Comparison of ENCODE assay signal across 38 cellular contexts in the genomic region with DNA sequence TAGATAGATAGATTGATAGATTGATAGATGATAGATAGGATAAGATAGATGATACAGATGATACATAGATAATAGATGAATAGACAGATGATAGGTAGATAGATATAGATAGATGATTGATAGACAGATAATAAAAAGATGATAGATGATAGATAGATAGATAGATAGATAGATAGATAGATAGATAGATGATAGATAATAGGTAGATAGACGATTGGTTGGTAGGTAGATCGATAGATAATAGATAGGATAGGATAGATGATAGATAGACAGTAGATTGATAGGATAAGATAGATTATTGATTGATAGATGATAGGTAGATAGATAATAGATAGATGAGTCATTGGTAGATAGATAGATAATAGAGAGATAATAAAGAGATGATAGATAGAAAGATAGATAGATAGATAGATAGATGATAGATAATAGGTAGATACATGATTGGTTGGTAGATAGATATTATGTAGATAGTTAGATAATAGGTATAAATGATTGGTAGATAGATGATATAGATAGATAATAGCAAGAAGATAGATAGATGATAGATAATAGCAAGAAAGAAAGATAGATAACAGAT.
"Had no signal": no experiment of that assay in that cellular context is flagged by ENCODE, and none has a peak within 500 bp of the region (broad histone marks: within the 10 kb centered on the region; RNA-seq: fewer than 3 reads in every experiment).

No MANE protein-coding gene starts in this region.

- FAIRE-seq: bronchial epithelial cell, TTC549 had no signal

- ATAC-seq: activated CD8-positive, alpha-beta memory T cell treated with anti-CD3 and anti-CD28 coated beads, Interleukin-2, amount 10 ng/mL, durations not matched to agents 7 days and 5 days; activated CD8-positive, alpha-beta T cell treated with anti-CD3 and anti-CD28 coated beads, Interleukin-2, amount 10 ng/mL, durations not matched to agents 7 days and 5 days; activated naive CD8-positive, alpha-beta T cell treated with anti-CD3 and anti-CD28 coated beads, Interleukin-2, amount 50 U/mL, for 24 hours had no signal

- H3K27me3 ChIP-seq: ascending aorta, cardiac muscle cell had no signal

- H3K9me3 Mint-ChIP-seq: activated CD4-positive, alpha-beta memory T cell treated with anti-CD3 and anti-CD28 coated beads, Interleukin-2, amount 10 ng/mL, durations not matched to agents 7 days and 5 days; activated CD4-positive, alpha-beta T cell treated with anti-CD3 and anti-CD28 coated beads, Interleukin-2, amount 10 ng/mL, durations not matched to agents 24 days and 14 days; activated naive CD4-positive, alpha-beta T cell treated with anti-CD3 and anti-CD28 coated beads, Interleukin-2, amount 10 ng/mL, durations not matched to agents 7 days and 5 days; activated naive CD4-positive, alpha-beta T cell treated with anti-CD3 and anti-CD28 coated beads, Interleukin-2, amount 50 U/mL, for 24 hours; activated naive CD8-positive, alpha-beta T cell treated with anti-CD3 and anti-CD28 coated beads, Interleukin-2, amount 10 ng/mL, durations not matched to agents 7 days and 5 days; activated naive CD8-positive, alpha-beta T cell treated with anti-CD3 and anti-CD28 coated beads, Interleukin-2, amount 50 U/mL, for 24 hours; activated T-cell treated with anti-CD3 and anti-CD28 coated beads, Interleukin-2, amount 50 U/mL, for 24 hours; activated T-helper 2 cell treated with anti-CD3 and anti-CD28 coated beads, Interferon-gamma antibody, Interleukin-2, Interleukin-4, amounts not matched to agents 10 μg/mL and 5 μg/mL and 100 μg/mL, durations not matched to agents 14 hours and 24 hours and 36 hours; central memory CD8-positive, alpha-beta T cell; T-helper 1 cell treated with Interleukin-12 subunit alpha and Interleukin-12 subunit beta and Interleukin-4 antibody, amounts not matched to agents 30 μg/mL and 1 μg/mL, for 36 hours; T-helper 2 cell treated with Interferon-gamma antibody and Interleukin-4, amounts not matched to agents 5 μg/mL and 100 μg/mL, for 36 hours had no signal

- H3K27ac Mint-ChIP-seq: activated B cell treated with CpG ODN at 0.5 μM for 24 hours; activated CD4-positive, alpha-beta memory T cell treated with anti-CD3 and anti-CD28 coated beads, Interleukin-2, amount 10 ng/mL, durations not matched to agents 7 days and 5 days; activated CD4-positive, alpha-beta T cell treated with anti-CD3 and anti-CD28 coated beads, Interleukin-2, amount 10 ng/mL, durations not matched to agents 24 days and 14 days; activated CD8-positive, alpha-beta memory T cell treated with anti-CD3 and anti-CD28 coated beads, Interleukin-2, amount 10 ng/mL, durations not matched to agents 7 days and 5 days; activated CD8-positive, alpha-beta T cell treated with anti-CD3 and anti-CD28 coated beads, Interleukin-2, amount 10 ng/mL, durations not matched to agents 7 days and 5 days; activated naive CD4-positive, alpha-beta T cell treated with anti-CD3 and anti-CD28 coated beads, Interleukin-2, amount 10 ng/mL, durations not matched to agents 7 days and 5 days; activated naive CD4-positive, alpha-beta T cell treated with anti-CD3 and anti-CD28 coated beads, Interleukin-2, amount 50 U/mL, for 24 hours; activated naive CD8-positive, alpha-beta T cell; activated naive CD8-positive, alpha-beta T cell treated with anti-CD3 and anti-CD28 coated beads, Interleukin-2, amount 10 ng/mL, durations not matched to agents 7 days and 5 days; activated naive CD8-positive, alpha-beta T cell treated with anti-CD3 and anti-CD28 coated beads, Interleukin-2, amount 50 U/mL, for 24 hours; activated T-cell treated with anti-CD3 and anti-CD28 coated beads, Interleukin-2, amount 50 U/mL, for 24 hours; activated T-helper 2 cell treated with anti-CD3 and anti-CD28 coated beads, Interferon-gamma antibody, Interleukin-2, Interleukin-4, amounts not matched to agents 10 μg/mL and 5 μg/mL and 100 μg/mL, durations not matched to agents 14 hours and 24 hours and 36 hours; brain; T-helper 1 cell treated with Interleukin-12 subunit alpha and Interleukin-12 subunit beta and Interleukin-4 antibody, amounts not matched to agents 30 μg/mL and 1 μg/mL, for 36 hours; T-helper 2 cell treated with Interferon-gamma antibody and Interleukin-4, amounts not matched to agents 5 μg/mL and 100 μg/mL, for 36 hours had no signal

- H3K4me1 Mint-ChIP-seq: activated B cell treated with CpG ODN at 0.5 μM for 24 hours; activated CD4-positive, alpha-beta memory T cell treated with anti-CD3 and anti-CD28 coated beads, Interleukin-2, amount 10 ng/mL, durations not matched to agents 7 days and 5 days; activated CD4-positive, alpha-beta T cell treated with anti-CD3 and anti-CD28 coated beads, Interleukin-2, amount 10 ng/mL, durations not matched to agents 24 days and 14 days; activated CD8-positive, alpha-beta memory T cell treated with anti-CD3 and anti-CD28 coated beads, Interleukin-2, amount 10 ng/mL, durations not matched to agents 7 days and 5 days; activated naive CD4-positive, alpha-beta T cell treated with anti-CD3 and anti-CD28 coated beads, Interleukin-2, amount 10 ng/mL, durations not matched to agents 7 days and 5 days; activated naive CD8-positive, alpha-beta T cell treated with anti-CD3 and anti-CD28 coated beads, Interleukin-2, amount 50 U/mL, for 24 hours; brain had no signal

- H3K27ac ChIP-seq: ascending aorta, cardiac muscle cell, VCaP had no signal

- H3K36me3 Mint-ChIP-seq: activated CD8-positive, alpha-beta memory T cell treated with anti-CD3 and anti-CD28 coated beads, Interleukin-2, amount 10 ng/mL, durations not matched to agents 7 days and 5 days; activated naive CD4-positive, alpha-beta T cell treated with anti-CD3 and anti-CD28 coated beads, Interleukin-2, amount 10 ng/mL, durations not matched to agents 7 days and 5 days; activated naive CD4-positive, alpha-beta T cell treated with anti-CD3 and anti-CD28 coated beads, Interleukin-2, amount 50 U/mL, for 24 hours; activated naive CD8-positive, alpha-beta T cell; activated naive CD8-positive, alpha-beta T cell treated with anti-CD3 and anti-CD28 coated beads, Interleukin-2, amount 10 ng/mL, durations not matched to agents 7 days and 5 days; brain had no signal

- H3K4me3 ChIP-seq: ascending aorta, cardiac muscle cell had no signal

- H3K4me3 Mint-ChIP-seq: activated B cell treated with CpG ODN at 0.5 μM for 24 hours; activated CD4-positive, alpha-beta memory T cell treated with anti-CD3 and anti-CD28 coated beads, Interleukin-2, amount 10 ng/mL, durations not matched to agents 7 days and 5 days; activated CD4-positive, alpha-beta T cell treated with anti-CD3 and anti-CD28 coated beads, Interleukin-2, amount 10 ng/mL, durations not matched to agents 24 days and 14 days; activated CD8-positive, alpha-beta memory T cell treated with anti-CD3 and anti-CD28 coated beads, Interleukin-2, amount 10 ng/mL, durations not matched to agents 7 days and 5 days; activated CD8-positive, alpha-beta T cell treated with anti-CD3 and anti-CD28 coated beads, Interleukin-2, amount 10 ng/mL, durations not matched to agents 7 days and 5 days; activated naive CD4-positive, alpha-beta T cell treated with anti-CD3 and anti-CD28 coated beads, Interleukin-2, amount 10 ng/mL, durations not matched to agents 7 days and 5 days; activated naive CD4-positive, alpha-beta T cell treated with anti-CD3 and anti-CD28 coated beads, Interleukin-2, amount 50 U/mL, for 24 hours; activated naive CD8-positive, alpha-beta T cell; activated naive CD8-positive, alpha-beta T cell treated with anti-CD3 and anti-CD28 coated beads, Interleukin-2, amount 10 ng/mL, durations not matched to agents 7 days and 5 days; activated naive CD8-positive, alpha-beta T cell treated with anti-CD3 and anti-CD28 coated beads, Interleukin-2, amount 50 U/mL, for 24 hours; activated T-cell treated with anti-CD3 and anti-CD28 coated beads, Interleukin-2, amount 50 U/mL, for 24 hours; brain; central memory CD8-positive, alpha-beta T cell; T-helper 1 cell treated with Interleukin-12 subunit alpha and Interleukin-12 subunit beta and Interleukin-4 antibody, amounts not matched to agents 30 μg/mL and 1 μg/mL, for 36 hours; T-helper 2 cell treated with Interferon-gamma antibody and Interleukin-4, amounts not matched to agents 5 μg/mL and 100 μg/mL, for 36 hours had no signal

- H3K4me1 ChIP-seq: ascending aorta had no signal

- H3K9me3 ChIP-seq: ascending aorta had no signal

- DNase-seq: activated B cell treated with CpG ODN at 0.5 μM for 24 hours; activated CD4-positive, alpha-beta memory T cell treated with anti-CD3 and anti-CD28 coated beads, Interleukin-2, amount 10 ng/mL, durations not matched to agents 7 days and 5 days; activated CD4-positive, alpha-beta T cell treated with anti-CD3 and anti-CD28 coated beads for 4 hours; activated CD4-positive, alpha-beta T cell treated with anti-CD3 and anti-CD28 coated beads, Interleukin-2, amount 10 ng/mL, durations not matched to agents 24 days and 14 days; activated CD4-positive, alpha-beta T cell treated with anti-CD3 and anti-CD28 coated beads, Interleukin-2, amount 50 U/mL, for 1 hour; activated CD4-positive, alpha-beta T cell treated with anti-CD3 and anti-CD28 coated beads, Interleukin-2, amount 50 U/mL, for 48 hours; activated CD4-positive, CD25-positive, alpha-beta regulatory T cell treated with anti-CD3 and anti-CD28 coated beads, Interleukin-2, amount 50 U/mL, for 72 hours; activated CD8-positive, alpha-beta memory T cell treated with anti-CD3 and anti-CD28 coated beads for 24 hours; activated CD8-positive, alpha-beta memory T cell treated with anti-CD3 and anti-CD28 coated beads, Interleukin-2, amount 10 ng/mL, durations not matched to agents 7 days and 5 days; activated CD8-positive, alpha-beta memory T cell treated with anti-CD3 and anti-CD28 coated beads, Interleukin-2, amount 50 U/mL, for 48 hours; activated CD8-positive, alpha-beta T cell treated with anti-CD3 and anti-CD28 coated beads, Interleukin-2, amount 10 ng/mL, durations not matched to agents 7 days and 5 days; activated effector memory CD4-positive, alpha-beta T cell treated with Interleukin-2 at 50 U/mL for 16 hours; activated gamma-delta T cell; activated naive CD4-positive, alpha-beta T cell treated with anti-CD3 and anti-CD28 coated beads, Interleukin-2, amount 10 ng/mL, durations not matched to agents 7 days and 5 days; activated naive CD4-positive, alpha-beta T cell treated with Interleukin-2 at 50 U/mL for 16 hours; activated naive CD8-positive, alpha-beta T cell treated with anti-CD3 and anti-CD28 coated beads, Interleukin-2, amount 10 ng/mL, durations not matched to agents 7 days and 5 days; activated naive CD8-positive, alpha-beta T cell treated with anti-CD3 and anti-CD28 coated beads, Interleukin-2, amount 50 U/mL, for 24 hours; activated T-cell treated with anti-CD3 and anti-CD28 coated beads, Interleukin-2, amount 50 U/mL, for 24 hours; activated T-cell treated with anti-CD3 and anti-CD28 coated beads, Interleukin-2, amount 50 U/mL, for 48 hours; amygdala; anterior cingulate cortex; caudate nucleus; cerebellar nuclear complex; T-helper 1 cell; T-helper 2 cell; T-helper 9 cell had no signal

- H3K36me3 ChIP-seq: ascending aorta, cardiac muscle cell had no signal
